24 cellular contexts compared by ENCODE assay signal in the genomic region with DNA sequence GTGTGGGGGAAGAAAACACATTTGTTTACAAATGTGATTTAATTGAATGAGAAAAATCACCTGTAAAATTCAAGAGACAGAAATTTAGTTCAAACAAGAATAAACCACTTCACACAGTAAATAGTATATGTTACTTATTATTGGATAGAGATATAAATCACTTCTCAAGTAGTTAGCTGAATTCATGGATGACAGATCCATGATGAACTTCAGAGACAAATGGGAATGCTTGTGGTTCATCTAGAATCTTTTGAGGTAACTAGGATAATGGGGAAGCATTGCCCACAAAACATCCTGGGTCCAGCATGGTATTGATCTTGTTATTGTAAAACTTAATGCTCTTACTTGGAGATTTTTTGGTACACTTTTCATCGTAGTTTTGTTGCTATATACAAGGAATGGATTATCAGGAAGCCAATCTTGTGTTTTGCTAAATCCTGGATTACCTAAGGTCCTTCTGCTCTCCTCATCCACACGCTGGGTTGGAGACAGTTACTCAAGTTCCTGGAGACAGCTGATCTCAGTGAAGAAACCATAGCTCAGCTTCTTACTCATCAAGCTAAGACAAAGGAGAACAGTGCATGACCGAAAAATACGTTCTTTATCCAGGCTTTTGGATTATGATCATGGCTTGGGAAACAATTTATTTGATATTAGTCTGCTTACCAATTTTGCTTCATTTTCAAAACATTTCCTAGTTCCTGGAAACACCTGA.
DNase-seq lines count a peak whose midpoint lies in the region; ATAC-seq and TF ChIP-seq lines count a peak whose summit lies in the region.
"Had no signal": no experiment of that assay in that cellular context is flagged by ENCODE, and none has a peak within 500 bp of the region (broad histone marks: within the 10 kb centered on the region; RNA-seq: fewer than 3 reads in every experiment).

No MANE protein-coding gene starts in this region.

- no peak overlapping the region for H4K91ac ChIP-seq in mesenchymal stem cell (ENCODE audit: low read length)

- no peak overlapping the region for H3K4me2 ChIP-seq in mesenchymal stem cell (ENCODE audit: low read length, poor library complexity, severe bottlenecking)

- peak overlapping the region in 1 of 2 experiments; percentile 41 for H3K4ac ChIP-seq in mesenchymal stem cell (ENCODE audit: low read depth in 1 of 2, low read length in 2 of 2)

- H3K9me3 ChIP-seq in colonic mucosa (no peaks in the 10 kb centered on the region), mesenchymal stem cell (ENCODE audit: control insufficient read depth, low read length) (no peaks in the 10 kb centered on the region), esophagus muscularis mucosa (no peaks in the 10 kb centered on the region)
- H3K9me3 ChIP-seq: esophagus squamous epithelium, ovary, right atrium auricular region, transverse colon had no signal

- H2BK120ac ChIP-seq in mesenchymal stem cell (ENCODE audit: low read depth, low read length): no peak overlapping the region

- no peaks in the 10 kb centered on the region for H3K79me1 ChIP-seq in mesenchymal stem cell (replicated peaks; ENCODE audit: low read length, poor library complexity, severe bottlenecking)

- TF ChIP-seq POLR2A in esophagus muscularis mucosa (IDR thresholded peaks at IDR 0.05; ENCODE audit: low read depth): no peak

- TF ChIP-seq CTCF in colonic mucosa (IDR thresholded peaks at IDR 0.05): no peak
- TF ChIP-seq CTCF in esophagus muscularis mucosa (IDR thresholded peaks at IDR 0.05): no peak

- no peak overlapping the region for H2AFZ ChIP-seq in mesenchymal stem cell (ENCODE audit: low read depth, low read length)

- H2BK15ac ChIP-seq in mesenchymal stem cell (ENCODE audit: low read depth, poor library complexity, severe bottlenecking): no peak overlapping the region

- no peak overlapping the region for H3K4me3 Mint-ChIP-seq in naive thymus-derived CD8-positive, alpha-beta T cell
- H3K4me3 Mint-ChIP-seq: activated naive CD8-positive, alpha-beta T cell treated with anti-CD3 and anti-CD28 coated beads for 36 hours; natural killer cell treated with Interleukin-12 subunit alpha and Interleukin-12 subunit beta and Interleukin-15 and Interleukin-18, amount 100 ng/mL, for 72 hours; stimulated activated naive CD8-positive, alpha-beta T cell treated with anti-CD3 and anti-CD28 coated beads, Interleukin-15, amount 100 ng/mL, for 72 hours; T-helper 17 cell had no signal

- no peak for ATAC-seq in naive thymus-derived CD8-positive, alpha-beta T cell
- ATAC-seq: left cardiac atrium; natural killer cell treated with Interleukin-12 subunit alpha and Interleukin-12 subunit beta and Interleukin-15 and Interleukin-18, amount 100 ng/mL, for 72 hours; stimulated activated naive CD8-positive, alpha-beta T cell treated with anti-CD3 and anti-CD28 coated beads, Interleukin-15, amount 100 ng/mL, for 72 hours; T-helper 17 cell had no signal

- H2AK5ac ChIP-seq in mesenchymal stem cell (ENCODE audit: low read length, severe bottlenecking): no peak overlapping the region

- 93% methylated on average over 2 of the region's 4 CpGs for WGBS in mesenchymal stem cell
- WGBS in esophagus muscularis mucosa: 86% methylated on average over 4 of the region's 4 CpGs

- intact Hi-C loops in colonic mucosa (cut with DNase I): no loop called here
- intact Hi-C loops in esophagus muscularis mucosa (cut with DNase I): no loop called here

- peak; percentile 17 for DNase-seq in EL
- peak; percentile 54 for DNase-seq in NCI-H82 (lab: John Stamatoyannopoulos, UW)
- DNase-seq in colonic mucosa: no peak
- DNase-seq in mesenchymal stem cell: peak; percentile 37
- no peak for DNase-seq in naive thymus-derived CD8-positive, alpha-beta T cell
- no peak for DNase-seq in esophagus muscularis mucosa (ENCODE audit: extremely low spot score)
- DNase-seq in NCI-H2081 (lab: John Stamatoyannopoulos, UW): no peak
- no peak for DNase-seq in amygdala (lab: John Stamatoyannopoulos, UW)
- DNase-seq: ACHN; activated CD4-positive, alpha-beta T cell treated with anti-CD3 and anti-CD28 coated beads, Interleukin-2, amount 50 U/mL, for 48 hours; activated naive CD8-positive, alpha-beta T cell treated with anti-CD3 and anti-CD28 coated beads for 36 hours; C1 segment of cervical spinal cord; effector CD8-positive, alpha-beta T cell; esophagus squamous epithelium; glutamatergic neuron; left cardiac atrium; NCI-H1105; NCI-H2029 treated with DMSO at 0.1 percent for 48 hours; ovary; stimulated activated naive CD8-positive, alpha-beta T cell treated with anti-CD3 and anti-CD28 coated beads, Interleukin-15, amount 100 ng/mL, for 72 hours; T-helper 17 cell; transverse colon had no signal

- H3K9me3 Mint-ChIP-seq in naive thymus-derived CD8-positive, alpha-beta T cell: no peaks in the 10 kb centered on the region
- H3K9me3 Mint-ChIP-seq: activated naive CD8-positive, alpha-beta T cell treated with anti-CD3 and anti-CD28 coated beads for 36 hours; natural killer cell treated with Interleukin-12 subunit alpha and Interleukin-12 subunit beta and Interleukin-15 and Interleukin-18, amount 100 ng/mL, for 72 hours; stimulated activated naive CD8-positive, alpha-beta T cell treated with anti-CD3 and anti-CD28 coated beads, Interleukin-15, amount 100 ng/mL, for 72 hours had no signal

- H3K36me3 ChIP-seq in colonic mucosa (no peaks in the 10 kb centered on the region), mesenchymal stem cell (ENCODE audit: control insufficient read depth in 1 of 2, insufficient read depth in 2 of 2, low read depth in 1 of 2, low read length in 2 of 2) (no peaks in the 10 kb centered on the region), esophagus muscularis mucosa (no peaks in the 10 kb centered on the region)
- H3K36me3 ChIP-seq: esophagus squamous epithelium, ovary, right atrium auricular region, transverse colon had no signal

- H3K27me3 Mint-ChIP-seq in naive thymus-derived CD8-positive, alpha-beta T cell: peaks cover 0 to 13% (median 6%) of the 10 kb centered on the region in 5 donors

- no peaks in the 10 kb centered on the region for H3K27me3 ChIP-seq in colonic mucosa
- no peaks in the 10 kb centered on the region for H3K27me3 ChIP-seq in mesenchymal stem cell (ENCODE audit: control insufficient read depth in 1 of 2, insufficient read depth in 1 of 2, low read length in 2 of 2)
- no peaks in the 10 kb centered on the region for H3K27me3 ChIP-seq in esophagus muscularis mucosa
- H3K27me3 ChIP-seq: esophagus squamous epithelium, ovary, right atrium auricular region, transverse colon had no signal

- H2BK5ac ChIP-seq in mesenchymal stem cell (ENCODE audit: low read depth, low read length, poor library complexity, severe bottlenecking): no peak overlapping the region

- no peak overlapping the region for H3K23ac ChIP-seq in mesenchymal stem cell (ENCODE audit: low read length in 2 of 2)

- H3K4me1 ChIP-seq in colonic mucosa (peaks cover 4% of the 10 kb centered on the region), mesenchymal stem cell (ENCODE audit: control insufficient read depth, insufficient read depth, low read depth, low read length) (no peaks in the 10 kb centered on the region), esophagus muscularis mucosa (no peaks in the 10 kb centered on the region)
- H3K4me1 ChIP-seq: right atrium auricular region had no signal

- no peak for TF ChIP-seq EP300 in esophagus muscularis mucosa (IDR thresholded peaks at IDR 0.05)

- no peak overlapping the region for H3K14ac ChIP-seq in mesenchymal stem cell (ENCODE audit: low read length in 2 of 2)

- H3K9ac ChIP-seq in colonic mucosa (ENCODE audit: low read depth in 2 of 2, low read length in 2 of 2) (no peak overlapping the region), mesenchymal stem cell (ENCODE audit: low read length) (no peak overlapping the region)

- POLR2A ChIA-PET in naive thymus-derived CD8-positive, alpha-beta T cell (lab: Charles Lee): no interaction called here

- H3K18ac ChIP-seq in mesenchymal stem cell (ENCODE audit: low read depth in 1 of 2, low read length in 2 of 2): peak overlapping the region in 1 of 2 experiments; percentile 24

- H4K8ac ChIP-seq in mesenchymal stem cell (ENCODE audit: low read length): no peak overlapping the region

- no peaks in the 10 kb centered on the region for H3K36me3 Mint-ChIP-seq in naive thymus-derived CD8-positive, alpha-beta T cell
- H3K36me3 Mint-ChIP-seq: activated naive CD8-positive, alpha-beta T cell treated with anti-CD3 and anti-CD28 coated beads for 36 hours; natural killer cell treated with Interleukin-12 subunit alpha and Interleukin-12 subunit beta and Interleukin-15 and Interleukin-18, amount 100 ng/mL, for 72 hours had no signal

- H3K4me3 ChIP-seq in colonic mucosa (no peak overlapping the region), mesenchymal stem cell (ENCODE audit: insufficient read depth in 1 of 2, low read depth in 1 of 2, low read length in 2 of 2) (no peak overlapping the region), esophagus muscularis mucosa (no peak overlapping the region)
- H3K4me3 ChIP-seq: esophagus squamous epithelium, ovary, right atrium auricular region, transverse colon had no signal

- no peak overlapping the region for H2BK12ac ChIP-seq in mesenchymal stem cell (ENCODE audit: low read length in 2 of 2)

- peak overlapping the region; percentile 27 for H3K27ac ChIP-seq in colonic mucosa
- no peak overlapping the region for H3K27ac ChIP-seq in mesenchymal stem cell (ENCODE audit: low read length, poor library complexity, severe bottlenecking)
- H3K27ac ChIP-seq in esophagus muscularis mucosa (replicated peaks in 1 of 4): no peak overlapping the region
- H3K27ac ChIP-seq: ovary, right atrium auricular region had no signal

- no peaks in the 10 kb centered on the region for H3K4me1 Mint-ChIP-seq in naive thymus-derived CD8-positive, alpha-beta T cell
- H3K4me1 Mint-ChIP-seq: activated naive CD8-positive, alpha-beta T cell treated with anti-CD3 and anti-CD28 coated beads for 36 hours; stimulated activated naive CD8-positive, alpha-beta T cell treated with anti-CD3 and anti-CD28 coated beads, Interleukin-15, amount 100 ng/mL, for 72 hours; T-helper 17 cell had no signal

- H3K27ac Mint-ChIP-seq in naive thymus-derived CD8-positive, alpha-beta T cell: no peak overlapping the region
- H3K27ac Mint-ChIP-seq: activated naive CD8-positive, alpha-beta T cell treated with anti-CD3 and anti-CD28 coated beads for 36 hours; natural killer cell treated with Interleukin-12 subunit alpha and Interleukin-12 subunit beta and Interleukin-15 and Interleukin-18, amount 100 ng/mL, for 72 hours; stimulated activated naive CD8-positive, alpha-beta T cell treated with anti-CD3 and anti-CD28 coated beads, Interleukin-15, amount 100 ng/mL, for 72 hours; T-helper 17 cell had no signal

Comparison
In these comparisons a context has a peak if more than half of its experiments do, and no peak if none do; other contexts are left out.
1. DNase-seq: peak in EL (single experiment), NCI-H82 (single experiment) and mesenchymal stem cell (single experiment); none in colonic mucosa (single experiment), naive thymus-derived CD8-positive, alpha-beta T cell (0 of 10), esophagus muscularis mucosa (single experiment), NCI-H2081 (0 of 2) and amygdala (0 of 56).